Comparison of ENCODE assay signal across 1 cellular context in genomic region chr17:74454197-74455024, GRCh38.
TF ChIP-seq lines count a peak whose summit lies in the region.

No MANE protein-coding gene starts in this region.

TF ChIP-seq in K562, 482 proteins besides CTCF, POLR2A, EP300 and RAD21 (continued from another document and continues in another):
- TF ChIP-seq NFE2L1 (tag; IDR thresholded peaks at IDR 0.05; ENCODE audit: borderline replicate concordance, low read depth), result no peak
- TF ChIP-seq MTA3 (IDR thresholded peaks at IDR 0.05; ENCODE audit: borderline replicate concordance), result peak; percentile 23; the same call in 1 of the 2 replicates
- TF ChIP-seq NCOA6 (IDR thresholded peaks at IDR 0.05), result no peak
- TF ChIP-seq SIN3A (IDR thresholded peaks at IDR 0.05; ENCODE audit: borderline replicate concordance in 2 of 2, control insufficient read depth in 1 of 2, low read depth in 2 of 2, low read length in 2 of 2), result 0 out of 4 replicates have a peak, but pooled peaks of 1 of the 2 experiments have one; percentile 36
- TF ChIP-seq MAFK (IDR thresholded peaks at IDR 0.05; ENCODE audit: low read length), result no peak
- TF ChIP-seq PYGO2 (tag; IDR thresholded peaks at IDR 0.05), result no peak
- no peak for TF ChIP-seq BRCA1 (IDR thresholded peaks at IDR 0.05)
- no peak for TF ChIP-seq BRCA1 (CRISPR knock-in tag; IDR thresholded peaks at IDR 0.05)
- TF ChIP-seq POLR2AphosphoS2 (IDR thresholded peaks at IDR 0.05; ENCODE audit: low read length), result no peak
- TF ChIP-seq ZNF584 (CRISPR knock-in tag; IDR thresholded peaks at IDR 0.05; ENCODE audit: low read depth), result no peak
- TF ChIP-seq TCF7 (IDR thresholded peaks at IDR 0.05; ENCODE audit: borderline replicate concordance), result no peak
- no peak for TF ChIP-seq ZNF347 (CRISPR knock-in tag; IDR thresholded peaks at IDR 0.05; ENCODE audit: low read depth)
- TF ChIP-seq U2AF2 (optimal IDR thresholded peaks at IDR 0.05; ENCODE audit: low read depth, low read length), result no peak
- no peak for TF ChIP-seq RNF2 (IDR thresholded peaks at IDR 0.05)
- TF ChIP-seq ZZZ3 (IDR thresholded peaks at IDR 0.05), result no peak
- TF ChIP-seq FUS (optimal IDR thresholded peaks at IDR 0.05; ENCODE audit: low read depth, low read length), result no peak
- no peak for TF ChIP-seq CBX3 (IDR thresholded peaks at IDR 0.05; ENCODE audit: borderline replicate concordance in 1 of 2, low read length in 2 of 2)
- TF ChIP-seq HMG20B (CRISPR knock-in tag; IDR thresholded peaks at IDR 0.05), result no peak
- peak; percentile 22; the same call in 1 of the 2 replicates for TF ChIP-seq ATF7 (IDR thresholded peaks at IDR 0.05)
- TF ChIP-seq NFRKB (IDR thresholded peaks at IDR 0.05; ENCODE audit: low read depth), result no peak
- no peak for TF ChIP-seq MYC (IDR thresholded peaks at IDR 0.05; ENCODE audit: low read depth, low read length)
- peak; percentile 38; the same call in 1 of the 2 replicates for TF ChIP-seq MYC (CRISPR knock-in tag; IDR thresholded peaks at IDR 0.05; ENCODE audit: borderline replicate concordance, low read depth)
- no peak for TF ChIP-seq GTF2E2 (tag; IDR thresholded peaks at IDR 0.05)
- TF ChIP-seq KAT8 (IDR thresholded peaks at IDR 0.05; ENCODE audit: low read depth), result no peak
- TF ChIP-seq ATF6 (CRISPR knock-in tag; IDR thresholded peaks at IDR 0.05), result no peak
- TF ChIP-seq SNAPC5 (CRISPR knock-in tag; IDR thresholded peaks at IDR 0.05), result no peak
- TF ChIP-seq ZNF311 (CRISPR knock-in tag; IDR thresholded peaks at IDR 0.05), result no peak
- no peak for TF ChIP-seq ZNF764 (CRISPR knock-in tag; IDR thresholded peaks at IDR 0.05; ENCODE audit: low read depth)
- TF ChIP-seq POU5F1 (IDR thresholded peaks at IDR 0.05; ENCODE audit: borderline replicate concordance, low read depth, low read length, partially characterized antibody), result no peak
- no peak for TF ChIP-seq E2F4 (CRISPR knock-in tag; IDR thresholded peaks at IDR 0.05; ENCODE audit: low read depth)
- no peak for TF ChIP-seq ATF1 (CRISPR knock-in tag; IDR thresholded peaks at IDR 0.05)
- TF ChIP-seq ATF1 (tag; IDR thresholded peaks at IDR 0.05), result 0 out of 2 replicates have a peak, but pooled peaks have one; percentile 31
- TF ChIP-seq ESRRA (IDR thresholded peaks at IDR 0.05; ENCODE audit: borderline replicate concordance, low read depth), result no peak
- no peak for TF ChIP-seq SRSF3 (IDR thresholded peaks at IDR 0.05; ENCODE audit: insufficient read depth, low read length)
- no peak for TF ChIP-seq AFF1 (IDR thresholded peaks at IDR 0.05; ENCODE audit: low read depth in 1 of 2, partially characterized antibody in 2 of 2)
- TF ChIP-seq ZNF280B (CRISPR knock-in tag; IDR thresholded peaks at IDR 0.05), result no peak
- TF ChIP-seq BCL6 (CRISPR knock-in tag; IDR thresholded peaks at IDR 0.05), result no peak
- no peak for TF ChIP-seq TCFL5 (CRISPR knock-in tag; conservative IDR thresholded peaks at IDR 0.05)
- TF ChIP-seq TAF1 (IDR thresholded peaks at IDR 0.05; ENCODE audit: control insufficient read depth, extremely low read depth, insufficient read depth, low read length, severe bottlenecking), result no peak
- peak; percentile 75 for TF ChIP-seq L3MBTL2 (IDR thresholded peaks at IDR 0.05)
- TF ChIP-seq ZBED1 (IDR thresholded peaks at IDR 0.05), result no peak
- no peak for TF ChIP-seq DACH1 (IDR thresholded peaks at IDR 0.05; ENCODE audit: partially characterized antibody)
- no peak; the same call in 1 of the 2 replicates for TF ChIP-seq MYNN (IDR thresholded peaks at IDR 0.05)
- TF ChIP-seq MYNN (CRISPR knock-in tag; IDR thresholded peaks at IDR 0.05), result no peak
- no peak for TF ChIP-seq RREB1 (CRISPR knock-in tag; IDR thresholded peaks at IDR 0.05)
- 0 out of 2 replicates have a peak, but pooled peaks have one; percentile 9 for TF ChIP-seq GMEB1 (CRISPR knock-in tag; IDR thresholded peaks at IDR 0.05)
- TF ChIP-seq ZNF740 (CRISPR knock-in tag; IDR thresholded peaks at IDR 0.05), result no peak
- no peak for TF ChIP-seq ZNF740 (tag; IDR thresholded peaks at IDR 0.05)
